Comparison of ENCODE assay signal across 1 cellular context in the genomic region with DNA sequence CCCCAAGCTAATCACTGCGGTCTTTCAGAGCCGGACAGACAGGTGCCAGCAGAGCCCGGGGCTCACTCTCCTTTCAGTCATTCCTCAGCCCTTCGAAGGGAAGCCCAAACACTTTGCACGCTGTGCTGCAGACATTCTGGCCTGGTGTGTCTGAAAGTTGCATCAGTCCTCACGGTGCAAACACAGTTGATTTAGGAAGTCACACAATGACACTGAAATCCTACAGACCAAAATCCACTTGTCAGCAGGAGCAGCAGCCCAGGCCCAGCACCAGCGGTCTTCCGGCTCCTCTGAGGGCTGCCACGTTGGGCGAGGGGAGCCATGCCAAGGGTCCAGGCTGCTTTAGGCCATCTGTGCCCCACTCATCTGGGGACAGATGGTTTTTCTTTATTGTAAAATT.
TF ChIP-seq lines count a peak whose summit lies in the region.

No MANE protein-coding gene starts in this region.

TF ChIP-seq in K562, 482 proteins besides CTCF, POLR2A, EP300 and RAD21 (continued from another document):
- no peak for TF ChIP-seq ZNF165 (CRISPR knock-in tag; IDR thresholded peaks at IDR 0.05; ENCODE audit: borderline replicate concordance)
- peak; percentile 51; the same call in 1 of the 2 replicates for TF ChIP-seq ATF7 (IDR thresholded peaks at IDR 0.05)
- TF ChIP-seq ELF1 (tag; IDR thresholded peaks at IDR 0.05) = no peak
